Comparison of ENCODE assay signal across 8 cellular contexts in genomic region chr11:68584097-68584496, GRCh38.
A peak's percentile ranks its signal among the peaks of the same experiment; 100 is the strongest.
DNase-seq lines count a peak whose midpoint lies in the region; ATAC-seq and TF ChIP-seq lines count a peak whose summit lies in the region.

No MANE protein-coding gene starts in this region.

- H3K36me3 ChIP-seq in DOHH2 (ENCODE audit: control insufficient read depth, low read length), result peaks cover 82% of the 10 kb centered on the region
- H3K36me3 ChIP-seq in Karpas-422 (ENCODE audit: insufficient read depth, low read length), result peaks cover 30% of the 10 kb centered on the region
- H3K36me3 ChIP-seq in stomach, result peaks cover 16 to 84% (median 75%) of the 10 kb centered on the region in 4 donors

- TF ChIP-seq POLR2A in stomach (IDR thresholded peaks at IDR 0.05), result no peak

- H3K9me2 ChIP-seq in DOHH2 (replicated peaks; ENCODE audit: control insufficient read depth, low read length) (no peaks in the 10 kb centered on the region), Karpas-422 (replicated peaks; ENCODE audit: insufficient read depth, low read length) (no peaks in the 10 kb centered on the region)

- H3K27ac ChIP-seq in DOHH2 (ENCODE audit: low read depth, low read length), result no peak overlapping the region
- no peak overlapping the region for H3K27ac ChIP-seq in Karpas-422 (ENCODE audit: low read length)
- no peak overlapping the region for H3K27ac ChIP-seq in dorsolateral prefrontal cortex
- H3K27ac ChIP-seq in stomach, result no peak overlapping the region

- H3K4me3 ChIP-seq in DOHH2 (ENCODE audit: low read length), result no peak overlapping the region
- H3K4me3 ChIP-seq in Karpas-422 (ENCODE audit: low read length), result no peak overlapping the region
- H3K4me3 ChIP-seq in dorsolateral prefrontal cortex, result no peak overlapping the region
- no peak overlapping the region for H3K4me3 ChIP-seq in stomach

- peaks cover 7 to 12% (median 9%) of the 10 kb centered on the region in 4 donors for H3K4me1 Mint-ChIP-seq in naive thymus-derived CD8-positive, alpha-beta T cell

- H3K27me3 ChIP-seq in DOHH2 (ENCODE audit: control insufficient read depth, low read length), result no peaks in the 10 kb centered on the region
- H3K27me3 ChIP-seq in Karpas-422 (ENCODE audit: low read length), result no peaks in the 10 kb centered on the region
- no peaks in the 10 kb centered on the region for H3K27me3 ChIP-seq in dorsolateral prefrontal cortex
- no peaks in the 10 kb centered on the region for H3K27me3 ChIP-seq in stomach

- peaks cover 9% of the 10 kb centered on the region; the same call in 1 of the 2 replicates for H4K20me1 ChIP-seq in DOHH2 (ENCODE audit: control insufficient read depth, insufficient read depth, low read depth, low read length)
- 0 out of 2 replicates have a peak, but pooled peaks cover 4% of the 10 kb centered on the region for H4K20me1 ChIP-seq in Karpas-422 (ENCODE audit: insufficient read depth, low read depth, low read length)

- H3K79me2 ChIP-seq in DOHH2 (ENCODE audit: control insufficient read depth, low read length), result peaks cover 7% of the 10 kb centered on the region; the same call in 1 of the 2 replicates
- peaks cover 62% of the 10 kb centered on the region for H3K79me2 ChIP-seq in Karpas-422 (ENCODE audit: low read length)

- no peak overlapping the region for H3K9ac ChIP-seq in Karpas-422 (ENCODE audit: low read length)

- DNase-seq in Karpas-422, result peak; percentile 85
- peak; percentile 27 to 52 for DNase-seq in activated CD4-positive, alpha-beta T cell treated with anti-CD3 and anti-CD28 coated beads for 4 hours
- peak in 2 of 10 donors; percentile 34 to 47 for DNase-seq in dorsolateral prefrontal cortex
- DNase-seq in naive thymus-derived CD8-positive, alpha-beta T cell, result peak; percentile 16 to 75 (median 49)
- DNase-seq in stomach, result peak; percentile 40
- DNase-seq in NCI-H774 (lab: John Stamatoyannopoulos, UW), result no peak

- TF ChIP-seq CTCF in DOHH2 (IDR thresholded peaks at IDR 0.05; ENCODE audit: low read depth, low read length, poor library complexity, severe bottlenecking), result peak; percentile 88
- TF ChIP-seq CTCF in dorsolateral prefrontal cortex (IDR thresholded peaks at IDR 0.05 in 54 of 56, conservative IDR thresholded peaks at IDR 0.05 in 2 of 56; ENCODE audit: low read depth in 1 of 56, partially characterized antibody in 56 of 56), result peak in 54 of 56 donors; percentile 19 to 65 (median 52)
- peak in 3 of 7 experiments; percentile 24 to 31 (median 30) for TF ChIP-seq CTCF in stomach (IDR thresholded peaks at IDR 0.05)

- peak overlapping the region in 1 of 10 donors; percentile 49 for H3K27ac Mint-ChIP-seq in naive thymus-derived CD8-positive, alpha-beta T cell

- intact Hi-C loops in dorsolateral prefrontal cortex (cut with DNase I), result no loop called here
- intact Hi-C loops in stomach (cut with DNase I; ENCODE audit: low total_unique reads), result no loop called here

- TF ChIP-seq EP300 in stomach (IDR thresholded peaks at IDR 0.05), result no peak

- ATAC-seq in naive thymus-derived CD8-positive, alpha-beta T cell, result peak; percentile 72 to 80
- ATAC-seq in HG03196 (IDR thresholded peaks at IDR 0.05; ENCODE audit: unreplicated experiment), result no peak

- H3K27me3 Mint-ChIP-seq in naive thymus-derived CD8-positive, alpha-beta T cell, result no peaks in the 10 kb centered on the region

- H3K4me1 ChIP-seq in DOHH2 (ENCODE audit: control insufficient read depth, low read length) (peaks cover 8% of the 10 kb centered on the region), Karpas-422 (ENCODE audit: low read length) (peaks cover 3% of the 10 kb centered on the region; the same call in 1 of the 2 replicates), stomach (peaks cover 6 to 46% (median 25%) of the 10 kb centered on the region in 4 donors)

- H3F3A ChIP-seq in DOHH2 (ENCODE audit: control insufficient read depth, insufficient read depth), result 0 out of 2 replicates have a peak, but pooled peaks cover 8% of the 10 kb centered on the region

- no peaks in the 10 kb centered on the region for H3K9me3 Mint-ChIP-seq in naive thymus-derived CD8-positive, alpha-beta T cell

- H2AFZ ChIP-seq in Karpas-422 (ENCODE audit: low read length), result no peak overlapping the region

- WGBS in stomach, 5 donors, result 67 to 84% (median 71%) methylated on average over 6 of the region's 6 CpGs

- H3K9me3 ChIP-seq in DOHH2 (ENCODE audit: control insufficient read depth, insufficient read depth, low read length) (no peaks in the 10 kb centered on the region), Karpas-422 (ENCODE audit: low read length) (no peaks in the 10 kb centered on the region), stomach (no peaks in the 10 kb centered on the region)

- no peak overlapping the region for H3K4me2 ChIP-seq in DOHH2 (ENCODE audit: low read length)
- H3K4me2 ChIP-seq in Karpas-422 (ENCODE audit: low read depth, low read length, poor library complexity, severe bottlenecking), result no peak overlapping the region

- no peak overlapping the region for H3K4me3 Mint-ChIP-seq in naive thymus-derived CD8-positive, alpha-beta T cell

- POLR2A ChIA-PET in naive thymus-derived CD8-positive, alpha-beta T cell (lab: Charles Lee), result no interaction called here

- H3K36me3 Mint-ChIP-seq in naive thymus-derived CD8-positive, alpha-beta T cell, result peaks cover 0 to 92% (median 17%) of the 10 kb centered on the region in 3 donors
